Comparison of ENCODE assay signal across 18 cellular contexts in the genomic region with DNA sequence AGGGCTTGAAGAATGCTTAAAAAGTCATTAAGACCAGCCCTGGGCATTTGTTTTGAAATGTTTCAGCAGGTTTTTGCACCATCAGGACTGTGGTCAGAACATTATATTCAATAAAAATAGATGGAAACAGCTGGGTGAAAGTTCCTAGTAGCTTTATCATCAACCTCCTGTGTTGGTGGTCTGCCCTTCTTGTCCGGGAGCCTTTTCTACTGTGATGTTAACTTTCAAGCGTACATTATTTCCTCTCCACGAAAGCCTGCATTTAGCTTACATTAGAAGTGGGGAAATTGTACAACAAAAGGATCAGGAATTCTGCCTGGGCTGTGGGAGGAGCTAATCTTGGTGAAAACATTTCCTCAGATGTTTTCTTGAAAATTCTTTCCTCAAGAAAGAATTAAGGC.
A peak's percentile ranks its signal among the peaks of the same experiment; 100 is the strongest.
DNase-seq lines count a peak whose midpoint lies in the region; ATAC-seq and TF ChIP-seq lines count a peak whose summit lies in the region.
"Had no signal": no experiment of that assay in that cellular context is flagged by ENCODE, and none has a peak within 500 bp of the region (broad histone marks: within the 10 kb centered on the region; RNA-seq: fewer than 3 reads in every experiment).

No MANE protein-coding gene starts in this region.

- 46 to 81% methylated on average over 3 of the region's 3 CpGs for WGBS in sigmoid colon, 2 donors

- H3K4me1 ChIP-seq in sigmoid colon = peaks cover 0 to 31% (median 16%) of the 10 kb centered on the region in 4 donors
- H3K4me1 ChIP-seq: testis had no signal

- TF ChIP-seq CTCF in astrocyte of the cerebellum (IDR thresholded peaks at IDR 0.05; ENCODE audit: low read depth, low read length, missing control alignments) (no peak), fibroblast of villous mesenchyme (IDR thresholded peaks at IDR 0.05; ENCODE audit: insufficient read depth, low read depth, low read length) (no peak), sigmoid colon (IDR thresholded peaks at IDR 0.05) (no peak), dorsolateral prefrontal cortex (IDR thresholded peaks at IDR 0.05 in 54 of 56, conservative IDR thresholded peaks at IDR 0.05 in 2 of 56; ENCODE audit: low read depth in 1 of 56, partially characterized antibody in 56 of 56) (no peak)

- H3K4me3 ChIP-seq in astrocyte of the cerebellum (ENCODE audit: low read depth, low read length) (no peak overlapping the region), fibroblast of villous mesenchyme (ENCODE audit: low read depth, low read length) (no peak overlapping the region), sigmoid colon (no peak overlapping the region), dorsolateral prefrontal cortex (no peak overlapping the region)
- H3K4me3 ChIP-seq: cardiac muscle cell, testis had no signal

- H3K9me3 ChIP-seq in sigmoid colon = no peaks in the 10 kb centered on the region
- H3K9me3 ChIP-seq: testis had no signal

- intact Hi-C loops in sigmoid colon (cut with DNase I) (loop anchor here (5.0 kb wide), 1 partner anchor 84 kb away; no protein-coding TSS in a partner anchor), dorsolateral prefrontal cortex (cut with DNase I) (loop anchor here (5.0 kb wide), 1 partner anchor 129 kb away; no protein-coding TSS in a partner anchor)

- no peak for ATAC-seq in HG02885 (IDR thresholded peaks at IDR 0.05; ENCODE audit: poor library complexity, unreplicated experiment)

- DNase-seq in EH (ENCODE audit: low read depth) = peak; percentile 46
- peak; percentile 89 for DNase-seq in astrocyte of the cerebellum (ENCODE audit: low read depth)
- DNase-seq in fibroblast of villous mesenchyme (ENCODE audit: low read depth) = peak; percentile 53
- DNase-seq in sigmoid colon = no peak
- no peak for DNase-seq in dorsolateral prefrontal cortex
- DNase-seq in activated CD4-positive, CD25-positive, alpha-beta regulatory T cell treated with anti-CD3 and anti-CD28 coated beads, Interleukin-2, amount 50 U/mL, for 72 hours = no peak
- no peak for DNase-seq in DMS 273 (lab: John Stamatoyannopoulos, UW; ENCODE audit: unreplicated experiment)
- DNase-seq: activated CD4-positive, alpha-beta T cell treated with anti-CD3 and anti-CD28 coated beads for 1 hour; effector CD4-positive, alpha-beta T cell; kidney glomerular epithelial cell; MM.1S; NCI-H1694 treated with DMSO at 0.1 percent for 48 hours; retina; stimulated activated CD4-positive, alpha-beta T cell treated with anti-CD3 and anti-CD28 coated beads, Interleukin-15, amount 100 ng/mL, for 24 hours; T1000; testis had no signal

- no peaks in the 10 kb centered on the region for H3K27me3 ChIP-seq in sigmoid colon
- no peaks in the 10 kb centered on the region for H3K27me3 ChIP-seq in dorsolateral prefrontal cortex
- H3K27me3 ChIP-seq: cardiac muscle cell, testis had no signal

- H3K36me3 ChIP-seq in sigmoid colon = peaks cover 0 to 58% (median 6%) of the 10 kb centered on the region in 4 donors

- in situ Hi-C loops in astrocyte of the cerebellum (cut with HindIII; ENCODE audit: low sequenced_read_pairs) = no loop called here

- no peak for TF ChIP-seq POLR2A in sigmoid colon (IDR thresholded peaks at IDR 0.05)

- no peak for TF ChIP-seq EP300 in sigmoid colon (IDR thresholded peaks at IDR 0.05)

- H3K27ac ChIP-seq in sigmoid colon (peak overlapping the region in 3 of 4 donors; percentile 44 to 71 (median 48)), dorsolateral prefrontal cortex (peak overlapping the region in 1 of 59 donors; percentile 27)
- H3K27ac ChIP-seq: cardiac muscle cell had no signal

Comparison
In these comparisons a context has a peak if more than half of its experiments do, and no peak if none do; other contexts are left out.
1. DNase-seq: peak in EH (single experiment), astrocyte of the cerebellum (single experiment) and fibroblast of villous mesenchyme (single experiment); none in sigmoid colon (single experiment), dorsolateral prefrontal cortex (0 of 10), activated CD4-positive, CD25-positive, alpha-beta regulatory T cell treated with anti-CD3 and anti-CD28 coated beads, Interleukin-2, amount 50 U/mL, for 72 hours (single experiment) and DMS 273 (single experiment).